In genomic region chr15:68475449-68475848, GRCh38 we compare ENCODE assay signal across 33 cellular contexts. TPM values are rescaled to one million over a fixed set of nuclear protein-coding genes. Genes with fewer than 3 reads are reported as not detected.
"Had no signal": no experiment of that assay in that cellular context is flagged by ENCODE, and none has a peak within 500 bp of the region (broad histone marks: within the 10 kb centered on the region; RNA-seq: fewer than 3 reads in every experiment).

No MANE protein-coding gene starts in this region.

- H3K27ac ChIP-seq: adrenal gland, body of pancreas, brain microvascular endothelial cell, breast epithelium, VCaP had no signal

- FAIRE-seq: astrocyte, TTC549 had no signal

- H3K4me1 ChIP-seq: adrenal gland, breast epithelium had no signal

- H3K9me3 ChIP-seq: adrenal gland, body of pancreas, breast epithelium had no signal

- ATAC-seq: activated CD8-positive, alpha-beta T cell treated with anti-CD3 and anti-CD28 coated beads for 36 hours; activated naive CD4-positive, alpha-beta T cell treated with anti-CD3 and anti-CD28 coated beads, Interleukin-2, amount 50 U/mL, for 72 hours; activated T-cell treated with anti-CD3 and anti-CD28 coated beads, Interleukin-2, amount 50 U/mL, for 4 hours; activated T-cell treated with anti-CD3 and anti-CD28 coated beads, Interleukin-2, amount 50 U/mL, for 72 hours; activated T-helper 17 cell treated with anti-CD3 and anti-CD28 coated beads, Interleukin-2, amount 50 U/mL, for 72 hours; body of pancreas had no signal

- H3K27me3 ChIP-seq: adrenal gland, body of pancreas, brain microvascular endothelial cell, breast epithelium had no signal

- H3K4me3 ChIP-seq: adrenal gland, body of pancreas, breast epithelium had no signal

- DNase-seq: activated B cell treated with CpG ODN at 0.5 μM for 24 hours; activated CD4-positive, alpha-beta memory T cell treated with anti-CD3 and anti-CD28 coated beads for 36 hours; activated CD4-positive, alpha-beta T cell treated with anti-CD3 and anti-CD28 coated beads for 4 hours; activated CD4-positive, alpha-beta T cell treated with anti-CD3 and anti-CD28 coated beads, Interleukin-2, amount 10 ng/mL, durations not matched to agents 24 days and 14 days; activated CD4-positive, alpha-beta T cell treated with anti-CD3 and anti-CD28 coated beads, Interleukin-2, amount 50 U/mL, for 1 hour; activated CD4-positive, alpha-beta T cell treated with anti-CD3 and anti-CD28 coated beads, Interleukin-2, amount 50 U/mL, for 4 hours; activated CD4-positive, CD25-positive, alpha-beta regulatory T cell treated with anti-CD3 and anti-CD28 coated beads, Interleukin-2, amount 50 U/mL, for 72 hours; activated CD8-positive, alpha-beta memory T cell treated with anti-CD3 and anti-CD28 coated beads, Interleukin-2, amount 50 U/mL, for 4 hours; activated CD8-positive, alpha-beta T cell treated with anti-CD3 and anti-CD28 coated beads for 36 hours; activated effector memory CD4-positive, alpha-beta T cell treated with anti-CD3 and anti-CD28 coated beads, Interleukin-2, amount 50 U/mL, for 16 hours; activated gamma-delta T cell treated with Interleukin-2 at 50 U/mL for 16 hours; activated naive CD4-positive, alpha-beta T cell; activated naive CD4-positive, alpha-beta T cell treated with anti-CD3 and anti-CD28 coated beads for 36 hours; activated naive CD4-positive, alpha-beta T cell treated with anti-CD3 and anti-CD28 coated beads, Interleukin-2, amount 50 U/mL, for 16 hours; activated naive CD8-positive, alpha-beta T cell treated with anti-CD3 and anti-CD28 coated beads for 36 hours; activated T-cell treated with anti-CD3 and anti-CD28 coated beads for 4 hours; activated T-cell treated with anti-CD3 and anti-CD28 coated beads, Interleukin-2, amount 50 U/mL, for 1 hour; activated T-cell treated with anti-CD3 and anti-CD28 coated beads, Interleukin-2, amount 50 U/mL, for 4 hours; activated T-cell treated with anti-CD3 and anti-CD28 coated beads, Interleukin-2, amount 50 U/mL, for 72 hours; adrenal gland; amniotic stem cell; aorta; body of pancreas; brain microvascular endothelial cell; central memory CD4-positive, alpha-beta T cell; T-helper 2 cell; T-helper 9 cell had no signal

- H3K36me3 ChIP-seq: adrenal gland, brain microvascular endothelial cell, breast epithelium had no signal

RNA-seq across cellular contexts. Expression of gene ITGA11, which starts 43.5 kb away (rescaled TPM):
- total RNA-seq: activated B cell treated with CpG ODN at 0.5 μM for 24 hours had no signal
